28 cellular contexts compared by ENCODE assay signal in genomic region chr20:11080010-11080409, GRCh38.
"Had no signal": no experiment of that assay in that cellular context is flagged by ENCODE, and none has a peak within 500 bp of the region (broad histone marks: within the 10 kb centered on the region; RNA-seq: fewer than 3 reads in every experiment).

No MANE protein-coding gene starts in this region.

- H3K9me3 Mint-ChIP-seq: activated naive CD4-positive, alpha-beta T cell treated with anti-CD3 and anti-CD28 coated beads, Interleukin-2, amount 10 ng/mL, durations not matched to agents 7 days and 5 days; activated T-helper 1 cell treated with anti-CD3 and anti-CD28 coated beads, Interleukin-12 subunit alpha, Interleukin-12 subunit beta, Interleukin-2, Interleukin-4 antibody, amounts not matched to agents 30 ng/mL and 10 ng/mL and 1 ng/mL, durations not matched to agents 14 hours and 24 hours and 36 hours; mesothelial cell of epicardium had no signal

- H3K4me3 Mint-ChIP-seq: activated naive CD4-positive, alpha-beta T cell treated with anti-CD3 and anti-CD28 coated beads, Interleukin-2, amount 10 ng/mL, durations not matched to agents 7 days and 5 days; activated T-helper 1 cell treated with anti-CD3 and anti-CD28 coated beads, Interleukin-12 subunit alpha, Interleukin-12 subunit beta, Interleukin-2, Interleukin-4 antibody, amounts not matched to agents 30 ng/mL and 10 ng/mL and 1 ng/mL, durations not matched to agents 14 hours and 24 hours and 36 hours; central memory CD8-positive, alpha-beta T cell; mesothelial cell of epicardium; naive thymus-derived CD4-positive, alpha-beta T cell; neural crest cell had no signal

- ATAC-seq: gastroesophageal sphincter; left ventricle myocardium superior; naive thymus-derived CD4-positive, alpha-beta T cell; pancreas; psoas muscle had no signal

- H3K27ac ChIP-seq: esophagus muscularis mucosa, gastroesophageal sphincter, hepatocyte, pancreas, psoas muscle, right atrium auricular region, transverse colon, VCaP had no signal

- H3K4me2 ChIP-seq: hepatocyte had no signal

- DNase-seq: activated CD4-positive, alpha-beta T cell treated with anti-CD3 and anti-CD28 coated beads for 4 hours; activated CD4-positive, alpha-beta T cell treated with anti-CD3 and anti-CD28 coated beads, Interleukin-2, amount 50 U/mL, for 4 hours; activated CD8-positive, alpha-beta memory T cell treated with anti-CD3 and anti-CD28 coated beads for 24 hours; activated gamma-delta T cell; activated naive CD4-positive, alpha-beta T cell treated with anti-CD3 and anti-CD28 coated beads, Interleukin-2, amount 10 ng/mL, durations not matched to agents 7 days and 5 days; amniotic stem cell; dorsolateral prefrontal cortex; effector memory CD4-positive, alpha-beta T cell; islet precursor cell; left ventricle myocardium superior; mammary epithelial cell; naive thymus-derived CD4-positive, alpha-beta T cell; nucleus accumbens; pancreas; psoas muscle; stimulated activated CD4-positive, alpha-beta T cell treated with anti-CD3 and anti-CD28 coated beads, Interleukin-2, amount 100 ng/mL, for 48 hours; stimulated activated naive CD4-positive, alpha-beta T cell treated with Interleukin-2 at 50 U/mL for 16 hours; transverse colon had no signal

- H3K27me3 Mint-ChIP-seq: activated naive CD4-positive, alpha-beta T cell treated with anti-CD3 and anti-CD28 coated beads, Interleukin-2, amount 10 ng/mL, durations not matched to agents 7 days and 5 days; central memory CD8-positive, alpha-beta T cell; naive thymus-derived CD4-positive, alpha-beta T cell had no signal

- H3K79me2 ChIP-seq: hepatocyte had no signal

- H3K36me3 Mint-ChIP-seq: activated naive CD4-positive, alpha-beta T cell treated with anti-CD3 and anti-CD28 coated beads, Interleukin-2, amount 10 ng/mL, durations not matched to agents 7 days and 5 days; mesothelial cell of epicardium; naive thymus-derived CD4-positive, alpha-beta T cell had no signal

- H3K4me1 Mint-ChIP-seq: activated naive CD4-positive, alpha-beta T cell treated with anti-CD3 and anti-CD28 coated beads, Interleukin-2, amount 10 ng/mL, durations not matched to agents 7 days and 5 days; central memory CD8-positive, alpha-beta T cell; mesothelial cell of epicardium had no signal

- H3K9me3 ChIP-seq: esophagus muscularis mucosa, gastroesophageal sphincter, pancreas, psoas muscle, right atrium auricular region, transverse colon had no signal

- H2AFZ ChIP-seq: hepatocyte had no signal

- H3K4me1 ChIP-seq: esophagus muscularis mucosa, gastroesophageal sphincter, pancreas, psoas muscle, right atrium auricular region, transverse colon had no signal

- H3K27me3 ChIP-seq: esophagus muscularis mucosa, gastroesophageal sphincter, hepatocyte, pancreas, right atrium auricular region, transverse colon had no signal

- H3K4me3 ChIP-seq: dorsolateral prefrontal cortex, esophagus muscularis mucosa, gastroesophageal sphincter, hepatocyte, pancreas, psoas muscle, right atrium auricular region, transverse colon had no signal

- H3K36me3 ChIP-seq: esophagus muscularis mucosa, gastroesophageal sphincter, pancreas, right atrium auricular region, transverse colon had no signal

- FAIRE-seq: colon, pancreas had no signal

- H3K27ac Mint-ChIP-seq: activated naive CD4-positive, alpha-beta T cell treated with anti-CD3 and anti-CD28 coated beads, Interleukin-2, amount 10 ng/mL, durations not matched to agents 7 days and 5 days; activated T-helper 1 cell treated with anti-CD3 and anti-CD28 coated beads, Interleukin-12 subunit alpha, Interleukin-12 subunit beta, Interleukin-2, Interleukin-4 antibody, amounts not matched to agents 30 ng/mL and 10 ng/mL and 1 ng/mL, durations not matched to agents 14 hours and 24 hours and 36 hours; mesothelial cell of epicardium; naive thymus-derived CD4-positive, alpha-beta T cell had no signal
